In the genomic region with DNA sequence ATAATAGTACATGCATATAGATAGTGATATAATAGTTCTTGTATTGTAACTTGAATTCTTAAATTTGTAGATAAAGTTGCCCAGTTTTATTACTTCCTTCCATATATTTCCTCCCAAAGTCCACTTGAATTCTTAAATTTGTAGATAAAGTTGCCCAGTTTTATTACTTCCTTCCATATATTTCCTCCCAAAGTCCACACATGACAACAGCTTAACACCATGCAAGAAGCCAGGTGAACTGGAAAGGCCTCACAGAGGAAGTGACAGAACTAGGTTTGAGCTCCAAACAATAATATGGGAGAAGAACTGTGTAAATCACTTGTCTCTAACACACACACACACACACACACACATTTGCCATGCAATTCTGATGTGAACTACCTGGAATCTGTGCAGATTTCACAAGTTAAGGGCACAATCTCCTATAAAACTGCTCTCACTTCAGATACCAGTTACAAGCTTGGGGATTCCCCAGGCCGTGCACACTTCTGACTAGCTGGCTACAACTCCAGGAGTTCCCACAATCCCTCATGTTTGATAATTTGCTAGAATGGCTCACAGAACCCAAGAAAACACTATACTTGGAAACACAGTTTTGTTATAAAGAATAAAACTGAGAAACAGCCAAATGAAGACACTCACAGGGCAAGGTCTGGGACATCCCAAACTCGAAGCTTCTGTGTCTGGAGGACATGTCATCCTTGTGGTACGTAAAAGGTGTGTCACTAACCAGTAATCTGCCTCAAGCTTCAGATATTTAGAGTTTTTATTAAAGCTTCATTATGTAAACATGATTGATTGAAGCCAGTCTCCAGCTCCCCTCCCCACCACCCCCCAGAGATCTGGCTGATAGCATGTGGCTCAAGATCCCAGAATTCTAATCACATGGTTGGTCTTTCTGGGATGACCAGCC, we compare ENCODE assay signal across 16 cellular contexts. TPM values are rescaled to one million over a fixed set of nuclear protein-coding genes. Genes with fewer than 3 reads are reported as not detected.
"Had no signal": no experiment of that assay in that cellular context is flagged by ENCODE, and none has a peak within 500 bp of the region (broad histone marks: within the 10 kb centered on the region; RNA-seq: fewer than 3 reads in every experiment).

No MANE protein-coding gene starts in this region.

- H3K27ac ChIP-seq: ovary had no signal

- FAIRE-seq: bronchial epithelial cell, urothelium cell line had no signal

- DNase-seq: activated CD4-positive, alpha-beta T cell treated with anti-CD3 and anti-CD28 coated beads, Interleukin-2, amount 50 U/mL, for 48 hours; activated gamma-delta T cell treated with Interleukin-2 at 50 U/mL for 16 hours; activated naive CD8-positive, alpha-beta T cell treated with anti-CD3 and anti-CD28 coated beads, Interleukin-2, amount 10 ng/mL, durations not matched to agents 7 days and 5 days; activated T-cell treated with anti-CD3 and anti-CD28 coated beads, Interleukin-2, amount 50 U/mL, for 48 hours; aorta; effector CD8-positive, alpha-beta T cell; hypothalamus; left cardiac atrium; mesenchymal stem cell; ovary; stimulated activated CD4-positive, alpha-beta T cell treated with anti-CD3 and anti-CD28 coated beads, Interleukin-4, amount 100 ng/mL, for 1 hour; SW 1271 had no signal

- H3K4me3 ChIP-seq: ovary had no signal

- H3K9me3 ChIP-seq: ovary had no signal

- H3K36me3 ChIP-seq: ovary had no signal

- ATAC-seq: activated CD4-positive, CD25-positive, alpha-beta regulatory T cell treated with anti-CD3 and anti-CD28 coated beads, Interleukin-2, amount 50 U/mL, for 24 hours; left cardiac atrium had no signal

- H3K27me3 ChIP-seq: ovary had no signal

RNA-seq across cellular contexts. Expression of gene ERAP2, which starts 37.6 kb away (rescaled TPM):
- polyA plus RNA-seq: neural cell had no signal
